8 cellular contexts compared by ENCODE assay signal in the genomic region with DNA sequence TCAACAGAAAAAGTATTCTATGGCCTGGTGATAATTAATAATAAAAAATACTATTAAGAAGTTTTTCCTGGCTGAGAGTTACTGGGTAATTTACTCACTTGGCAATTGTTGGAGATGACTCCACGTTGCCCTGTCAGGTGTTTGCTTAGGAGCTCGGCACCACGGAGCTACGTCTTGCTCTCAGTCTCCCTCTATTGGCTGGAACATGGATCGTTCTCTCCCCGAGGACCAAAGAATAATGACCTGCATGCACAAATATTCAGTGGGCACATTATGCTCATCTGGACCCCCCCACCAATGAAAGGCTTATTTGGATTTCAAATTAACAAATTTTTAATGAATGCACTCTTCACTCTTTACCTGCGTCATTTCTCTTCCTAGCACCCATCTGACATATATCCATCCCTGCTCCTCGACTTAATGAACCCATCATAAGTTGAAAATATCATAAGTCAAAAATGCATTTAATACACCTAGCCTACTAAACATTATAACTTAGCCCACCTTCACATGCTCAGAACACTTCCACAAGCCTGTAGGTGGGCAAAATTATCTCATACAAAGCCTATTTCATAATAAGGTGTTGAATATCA.
A peak's percentile ranks its signal among the peaks of the same experiment; 100 is the strongest.
DNase-seq lines count a peak whose midpoint lies in the region; ATAC-seq, FAIRE-seq and TF ChIP-seq lines count a peak whose summit lies in the region.

No MANE protein-coding gene starts in this region.

- no peaks in the 10 kb centered on the region for H3K4me1 Mint-ChIP-seq in activated T-cell treated with anti-CD3 and anti-CD28 coated beads, Interleukin-2, amount 50 U/mL, for 4 hours (ENCODE audit: low read depth)

- ATAC-seq in DND-41 (ENCODE audit: insufficient read depth, low read depth) (peak; percentile 88), gastroesophageal sphincter (no peak), GM18861 (IDR thresholded peaks at IDR 0.05; ENCODE audit: unreplicated experiment) (no peak), GM21447 (IDR thresholded peaks at IDR 0.05; ENCODE audit: unreplicated experiment) (no peak)
- ATAC-seq in activated T-cell treated with anti-CD3 and anti-CD28 coated beads, Interleukin-2, amount 50 U/mL, for 4 hours: peak; percentile 82 to 86

- no peak overlapping the region for H3K9ac ChIP-seq in DND-41 (ENCODE audit: low read depth, low read length)

- H3K27me3 Mint-ChIP-seq in activated T-cell treated with anti-CD3 and anti-CD28 coated beads, Interleukin-2, amount 50 U/mL, for 4 hours (ENCODE audit: low read depth): peaks cover 24% of the 10 kb centered on the region

- H3K27me3 ChIP-seq in DND-41 (ENCODE audit: insufficient read depth, low read length, poor library complexity) (peaks cover 23% of the 10 kb centered on the region), gastroesophageal sphincter (peaks cover 53% of the 10 kb centered on the region), small intestine (ENCODE audit: control insufficient read depth in 2 of 2, insufficient read depth in 2 of 2, low read length in 2 of 2) (peaks cover 0 to 2% of the 10 kb centered on the region in 2 donors)

- no peak overlapping the region for H2AFZ ChIP-seq in DND-41 (ENCODE audit: low read depth, low read length)

- no peak overlapping the region for H3K4me3 Mint-ChIP-seq in activated T-cell treated with anti-CD3 and anti-CD28 coated beads, Interleukin-2, amount 50 U/mL, for 4 hours

- no peak overlapping the region for H3K4me2 ChIP-seq in DND-41 (ENCODE audit: insufficient read depth, low read length)

- H3K36me3 ChIP-seq in DND-41 (ENCODE audit: insufficient read depth, low read length) (no peaks in the 10 kb centered on the region), gastroesophageal sphincter (no peaks in the 10 kb centered on the region), small intestine (ENCODE audit: control insufficient read depth in 2 of 2, insufficient read depth in 2 of 2, low read length in 2 of 2) (no peaks in the 10 kb centered on the region)

- 22 to 27% methylated on average over 8 of the region's 8 CpGs for WGBS in gastroesophageal sphincter (ENCODE audit: low coverage in 1 of 2), 2 donors
- WGBS in small intestine, 3 donors: 16 to 20% (median 18%) methylated on average over 8 of the region's 8 CpGs

- peak; percentile 54 for DNase-seq in DND-41
- peak; percentile 49 for DNase-seq in HCEC 1CT
- peak; percentile 79 for DNase-seq in NCI-H82 (lab: John Stamatoyannopoulos, UW)
- peak; percentile 31 for DNase-seq in activated T-cell treated with anti-CD3 and anti-CD28 coated beads, Interleukin-2, amount 50 U/mL, for 4 hours
- DNase-seq in small intestine: peak; percentile 68

- no peaks in the 10 kb centered on the region for H3K79me2 ChIP-seq in DND-41 (ENCODE audit: insufficient read depth, low read length)

- FAIRE-seq in small intestine (lab: Jason Lieb, UNC): no peak

- no peaks in the 10 kb centered on the region for H3K4me1 ChIP-seq in DND-41 (ENCODE audit: insufficient read depth, low read length)
- H3K4me1 ChIP-seq in gastroesophageal sphincter: no peaks in the 10 kb centered on the region
- no peaks in the 10 kb centered on the region for H3K4me1 ChIP-seq in small intestine (ENCODE audit: control insufficient read depth in 2 of 2, insufficient read depth in 1 of 2, low read depth in 1 of 2, low read length in 1 of 2)

- no peak overlapping the region for H3K27ac ChIP-seq in DND-41 (ENCODE audit: low read length)
- H3K27ac ChIP-seq in gastroesophageal sphincter: no peak overlapping the region
- no peak overlapping the region for H3K27ac ChIP-seq in small intestine (ENCODE audit: low read depth in 1 of 2, low read length in 1 of 2)

- TF ChIP-seq EP300 in gastroesophageal sphincter (IDR thresholded peaks at IDR 0.05): no peak

- no peak overlapping the region for H3K4me3 ChIP-seq in DND-41 (ENCODE audit: low read depth in 1 of 2, low read length in 2 of 2)
- no peak overlapping the region for H3K4me3 ChIP-seq in gastroesophageal sphincter
- H3K4me3 ChIP-seq in small intestine (ENCODE audit: low read depth in 1 of 2, low read length in 2 of 2): no peak overlapping the region

- no peak for TF ChIP-seq POLR2A in gastroesophageal sphincter (IDR thresholded peaks at IDR 0.05)

- H3K9me3 Mint-ChIP-seq in activated T-cell treated with anti-CD3 and anti-CD28 coated beads, Interleukin-2, amount 50 U/mL, for 4 hours: no peaks in the 10 kb centered on the region

- TF ChIP-seq CTCF in DND-41 (IDR thresholded peaks at IDR 0.05; ENCODE audit: borderline replicate concordance, extremely low read depth, low read length, poor library complexity, severe bottlenecking): peak; percentile 78
- TF ChIP-seq CTCF in gastroesophageal sphincter (IDR thresholded peaks at IDR 0.05): peak; percentile 17 to 62 (median 38)

- H4K20me1 ChIP-seq in DND-41 (ENCODE audit: insufficient read depth, low read length): no peaks in the 10 kb centered on the region

- no peaks in the 10 kb centered on the region for H3K36me3 Mint-ChIP-seq in activated T-cell treated with anti-CD3 and anti-CD28 coated beads, Interleukin-2, amount 50 U/mL, for 4 hours (ENCODE audit: insufficient read depth)

- no peaks in the 10 kb centered on the region for H3K9me3 ChIP-seq in DND-41 (ENCODE audit: insufficient read depth, low read length, severe bottlenecking)
- no peaks in the 10 kb centered on the region for H3K9me3 ChIP-seq in gastroesophageal sphincter
- no peaks in the 10 kb centered on the region for H3K9me3 ChIP-seq in small intestine (ENCODE audit: control insufficient read depth, low read depth)

Comparison
In these comparisons a context has a peak if more than half of its experiments do, and no peak if none do; other contexts are left out.
1. ATAC-seq: peak in DND-41 (single experiment) and activated T-cell treated with anti-CD3 and anti-CD28 coated beads, Interleukin-2, amount 50 U/mL, for 4 hours (2 of 2); none in gastroesophageal sphincter (single experiment), GM18861 (single experiment) and GM21447 (single experiment).
2. Peak in every context shown above with its lines, with median percentiles within 50 percentile points of each other: DNase-seq.